ENCODE assay signal across 34 cellular contexts in genomic region chr13:101858869-101859268, GRCh38.
"Had no signal": no experiment of that assay in that cellular context is flagged by ENCODE, and none has a peak within 500 bp of the region (broad histone marks: within the 10 kb centered on the region; RNA-seq: fewer than 3 reads in every experiment).

No MANE protein-coding gene starts in this region.

- H3K36me3 ChIP-seq: MG63 had no signal

- H3K27me3 ChIP-seq: MG63 had no signal

- DNase-seq: Karpas-422, Kasumi-1, MG63, MM.1S, MV-4-11, NCI-H1048, NCI-H1092, NCI-H1092 treated with DMSO at 0.1 percent for 48 hours, NCI-H1105, NCI-H1105 treated with DMSO at 0.1 percent for 48 hours, NCI-H1417 treated with DMSO at 0.1 percent for 48 hours, NCI-H1436, NCI-H1436 treated with DMSO at 0.1 percent for 48 hours, NCI-H146, NCI-H1694, NCI-H1694 treated with DMSO at 0.1 percent for 48 hours, NCI-H187, NCI-H187 treated with DMSO at 0.1 percent for 48 hours, NCI-H1930, NCI-H2029, NCI-H2029 treated with DMSO at 0.1 percent for 48 hours, NCI-H2081, NCI-H2081 treated with DMSO at 0.1 percent for 48 hours, NCI-H2107, NCI-H2171, NCI-H2171 treated with DMSO at 0.1 percent for 48 hours, NCI-H2227 treated with DMSO at 0.1 percent for 48 hours, NCI-H226, NCI-H345, NCI-H446, NCI-H446 treated with DMSO at 0.1 percent for 48 hours, NCI-H510A, NCI-H510A treated with DMSO at 0.1 percent for 48 hours, NCI-H524 treated with DMSO at 0.1 percent for 48 hours had no signal

- H3K9me3 ChIP-seq: MG63 had no signal

- H3K4me3 ChIP-seq: MG63 had no signal
